Comparison of ENCODE assay signal across 2 cellular contexts in the genomic region with DNA sequence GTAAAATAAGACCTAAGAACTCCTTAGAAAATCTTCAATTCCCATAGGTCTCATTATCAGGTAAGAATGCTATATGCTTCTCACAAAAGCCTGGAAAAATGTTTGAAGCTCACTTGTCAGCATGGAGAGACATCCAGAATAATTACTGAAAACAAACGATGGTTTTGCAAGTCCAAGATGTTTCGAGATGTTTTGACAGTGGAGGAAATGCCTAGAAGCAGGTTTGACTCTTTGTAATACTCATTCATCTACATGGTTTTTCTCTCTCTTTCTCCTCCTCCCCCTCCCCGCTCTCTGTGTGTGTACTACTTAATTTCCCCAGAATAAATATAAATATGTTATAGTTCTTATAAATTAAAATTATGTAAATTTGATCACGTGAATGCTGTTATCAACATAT.
TF ChIP-seq lines count a peak whose summit lies in the region.

No MANE protein-coding gene starts in this region.

TF ChIP-seq in H1, 55 proteins besides CTCF, POLR2A, EP300 and RAD21:
- TF ChIP-seq SUZ12 (IDR thresholded peaks at IDR 0.05; ENCODE audit: low read length), result no peak
- TF ChIP-seq FOSL1 (IDR thresholded peaks at IDR 0.05; ENCODE audit: insufficient read depth, low read depth, low read length), result no peak
- no peak for TF ChIP-seq CTBP2 (IDR thresholded peaks at IDR 0.05; ENCODE audit: borderline replicate concordance, insufficient read depth, insufficient read length, low read length)
- TF ChIP-seq, protein P1, sequence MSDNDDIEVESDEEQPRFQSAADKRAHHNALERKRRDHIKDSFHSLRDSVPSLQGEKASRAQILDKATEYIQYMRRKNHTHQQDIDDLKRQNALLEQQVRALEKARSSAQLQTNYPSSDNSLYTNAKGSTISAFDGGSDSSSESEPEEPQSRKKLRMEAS (IDR thresholded peaks at IDR 0.05), result no peak
- TF ChIP-seq, protein P2, sequence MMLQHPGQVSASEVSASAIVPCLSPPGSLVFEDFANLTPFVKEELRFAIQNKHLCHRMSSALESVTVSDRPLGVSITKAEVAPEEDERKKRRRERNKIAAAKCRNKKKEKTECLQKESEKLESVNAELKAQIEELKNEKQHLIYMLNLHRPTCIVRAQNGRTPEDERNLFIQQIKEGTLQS (IDR thresholded peaks at IDR 0.05; ENCODE audit: insufficient read depth, low read depth, low read length), result no peak
- no peak for TF ChIP-seq POU5F1 (IDR thresholded peaks at IDR 0.05; ENCODE audit: low read depth, low read length)
- no peak for TF ChIP-seq SP4 (IDR thresholded peaks at IDR 0.05; ENCODE audit: low read length)
- TF ChIP-seq POLR2AphosphoS5 (IDR thresholded peaks at IDR 0.05; ENCODE audit: low read depth, low read length), result no peak
- TF ChIP-seq BACH1 (IDR thresholded peaks at IDR 0.05; ENCODE audit: low read length), result no peak
- no peak for TF ChIP-seq RXRA (IDR thresholded peaks at IDR 0.05; ENCODE audit: insufficient read depth, low read depth, low read length)
- TF ChIP-seq RFX5 (IDR thresholded peaks at IDR 0.05; ENCODE audit: borderline replicate concordance, low read depth, low read length), result no peak
- TF ChIP-seq TCF12 (IDR thresholded peaks at IDR 0.05; ENCODE audit: low read depth, low read length), result no peak
- no peak for TF ChIP-seq TEAD4 (IDR thresholded peaks at IDR 0.05; ENCODE audit: low read depth, low read length)
- TF ChIP-seq BCL11A (IDR thresholded peaks at IDR 0.05; ENCODE audit: low read depth in 2 of 2, low read length in 2 of 2), result no peak
- TF ChIP-seq CEBPB (IDR thresholded peaks at IDR 0.05; ENCODE audit: low read depth, low read length), result no peak
- no peak for TF ChIP-seq NRF1 (IDR thresholded peaks at IDR 0.05; ENCODE audit: low read depth, low read length)

TF ChIP-seq in neural cell, 6 proteins besides CTCF, POLR2A, EP300 and RAD21:
- TF ChIP-seq MXI1 (conservative IDR thresholded peaks at IDR 0.05; ENCODE audit: poor library complexity, severe bottlenecking) (no peak), POLR2AphosphoS5 (IDR thresholded peaks at IDR 0.05) (peak; percentile 24)
